ENCODE assay signal across 1 cellular context in genomic region chr1:108327534-108328462, GRCh38.
TF ChIP-seq lines count a peak whose summit lies in the region.

No MANE protein-coding gene starts in this region.

TF ChIP-seq in Ishikawa, 13 proteins besides CTCF, POLR2A, EP300 and RAD21 (continued from another document):
- no peak for TF ChIP-seq USF1 (IDR thresholded peaks at IDR 0.05)
- TF ChIP-seq REST (IDR thresholded peaks at IDR 0.05; ENCODE audit: low read depth), result no peak
- no peak for TF ChIP-seq TEAD4 (IDR thresholded peaks at IDR 0.05)
- TF ChIP-seq EGR1 (IDR thresholded peaks at IDR 0.05), result no peak
